ENCODE assay signal across 24 cellular contexts in the genomic region with DNA sequence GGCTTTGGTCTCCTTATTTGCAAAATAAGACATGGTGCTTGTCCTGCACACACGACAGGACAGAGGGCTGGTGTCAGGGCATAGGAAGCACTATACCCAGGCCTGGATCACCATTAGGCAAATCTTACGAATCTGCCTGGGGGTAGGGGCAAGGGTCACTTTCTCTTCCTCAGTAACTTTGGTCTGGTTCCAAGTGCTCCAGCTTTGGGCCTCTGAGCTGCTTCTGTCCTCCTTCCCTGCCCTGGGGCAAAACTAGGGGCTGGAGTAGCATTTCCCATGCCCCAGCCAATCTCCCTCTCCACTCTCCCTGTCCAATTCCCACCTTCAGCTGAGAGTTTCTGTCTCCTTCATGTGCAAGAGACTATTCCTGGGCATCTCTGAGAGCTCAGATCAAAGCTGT.
"Had no signal": no experiment of that assay in that cellular context is flagged by ENCODE, and none has a peak within 500 bp of the region (broad histone marks: within the 10 kb centered on the region; RNA-seq: fewer than 3 reads in every experiment).

No MANE protein-coding gene starts in this region.

- H3K27ac ChIP-seq: breast epithelium, RWPE1, SJSA1 had no signal

- H3K4me1 ChIP-seq: breast epithelium, SJSA1 had no signal

- DNase-seq: activated CD4-positive, alpha-beta T cell treated with anti-CD3 and anti-CD28 coated beads for 48 hours; activated CD4-positive, alpha-beta T cell treated with anti-CD3 and anti-CD28 coated beads, Interleukin-2, amount 50 U/mL, for 4 hours; activated CD4-positive, CD25-positive, alpha-beta regulatory T cell treated with anti-CD3 and anti-CD28 coated beads, Interleukin-2, amount 50 U/mL, for 72 hours; activated CD8-positive, alpha-beta memory T cell treated with anti-CD3 and anti-CD28 coated beads, Interleukin-2, amount 50 U/mL, for 48 hours; activated CD8-positive, alpha-beta T cell treated with anti-CD3 and anti-CD28 coated beads, Interleukin-2, amount 10 ng/mL, durations not matched to agents 7 days and 5 days; activated T-cell treated with anti-CD3 and anti-CD28 coated beads, Interleukin-2, amount 50 U/mL, for 1 hour; aorta; central memory CD4-positive, alpha-beta T cell; KBM-7; NCI-H1092; NCI-H1417; NCI-H1930; NCI-H2171; NCI-H2227 treated with DMSO at 0.1 percent for 48 hours; NCI-H446 treated with DMSO at 0.1 percent for 48 hours; NCI-H524 treated with DMSO at 0.1 percent for 48 hours; NK-92 treated with Interleukin-12 subunit alpha and Interleukin-12 subunit beta, amount 100 ng/mL, for 24 hours; OCI-M1; Right ventricle myocardium superior had no signal

- ATAC-seq: activated CD8-positive, alpha-beta T cell treated with anti-CD3 and anti-CD28 coated beads, Interleukin-2, amount 10 ng/mL, durations not matched to agents 7 days and 5 days; Panc1; WTC11 had no signal

- H3K27me3 ChIP-seq: breast epithelium, SJSA1 had no signal

- H3K4me3 ChIP-seq: breast epithelium, SJSA1 had no signal

- H3K9me3 ChIP-seq: breast epithelium, SJSA1 had no signal

- H3K36me3 ChIP-seq: breast epithelium, SJSA1 had no signal
